In the genomic region with DNA sequence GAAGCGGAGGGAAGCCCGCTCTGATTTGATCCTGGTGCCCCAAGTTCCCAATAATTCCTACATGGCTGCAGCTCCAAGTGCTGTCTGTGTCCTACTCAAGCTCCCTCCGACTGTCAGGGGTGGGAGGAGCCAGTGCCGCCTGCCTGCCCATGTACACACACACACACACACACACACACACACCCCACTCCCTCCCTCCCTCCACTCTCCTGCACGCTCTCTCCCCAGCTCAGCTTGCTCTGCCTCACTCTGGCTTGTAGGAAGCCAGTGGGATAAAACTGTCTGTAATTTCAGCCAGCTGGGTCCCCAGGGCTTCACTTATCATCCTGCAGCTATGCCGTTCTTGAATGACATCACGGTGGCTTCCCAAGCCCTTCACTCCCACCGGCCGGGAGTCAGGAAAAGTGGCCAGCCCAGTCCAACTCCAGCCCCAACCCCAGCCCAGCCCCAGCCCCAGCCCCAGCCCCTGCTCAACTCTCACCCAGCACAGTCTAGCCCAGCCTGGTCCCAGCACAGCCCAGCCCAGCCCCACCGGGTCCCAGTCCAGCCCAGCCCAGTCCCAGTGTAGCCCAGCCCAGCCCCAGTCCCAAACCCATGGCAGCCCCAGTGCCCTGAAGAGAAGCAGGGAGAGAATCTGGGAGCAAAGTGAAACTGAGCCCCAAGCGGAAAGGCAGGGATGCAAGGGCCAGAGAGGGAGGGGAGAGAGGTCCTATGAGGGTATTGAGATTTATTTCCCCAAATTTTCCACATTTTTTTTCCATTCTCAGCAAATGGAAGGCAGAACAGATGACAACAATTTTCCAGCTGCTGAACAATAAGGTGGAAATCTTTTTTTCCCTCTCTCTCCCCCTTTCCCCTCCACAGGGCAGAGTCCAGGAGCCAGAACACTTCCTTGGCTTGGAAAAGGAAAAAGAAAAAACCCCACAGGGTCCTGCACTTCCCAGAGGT, we compare ENCODE assay signal across 8 cellular contexts.
DNase-seq lines count a peak whose midpoint lies in the region; ATAC-seq, FAIRE-seq and TF ChIP-seq lines count a peak whose summit lies in the region.

No MANE protein-coding gene starts in this region.

- no peaks in the 10 kb centered on the region for H3K36me3 Mint-ChIP-seq in activated T-cell treated with anti-CD3 and anti-CD28 coated beads, Interleukin-2, amount 50 U/mL, for 4 hours (ENCODE audit: insufficient read depth)

- no peak for FAIRE-seq in GM12892 (lab: Jason Lieb, UNC)

- no peaks in the 10 kb centered on the region for H3K9me3 Mint-ChIP-seq in activated T-cell treated with anti-CD3 and anti-CD28 coated beads, Interleukin-2, amount 50 U/mL, for 4 hours

- H3K36me3 ChIP-seq in SJCRH30, result no peaks in the 10 kb centered on the region

- no peaks in the 10 kb centered on the region for H3K27me3 Mint-ChIP-seq in activated T-cell treated with anti-CD3 and anti-CD28 coated beads, Interleukin-2, amount 50 U/mL, for 4 hours (ENCODE audit: low read depth)

- intact Hi-C loops in head of caudate nucleus (cut with DNase I), result no loop called here

- H3K4me1 Mint-ChIP-seq in activated T-cell treated with anti-CD3 and anti-CD28 coated beads, Interleukin-2, amount 50 U/mL, for 4 hours (ENCODE audit: low read depth), result no peaks in the 10 kb centered on the region

- H3K27me3 ChIP-seq in SJCRH30, result no peaks in the 10 kb centered on the region

- peaks cover 2% of the 10 kb centered on the region; the same call in 1 of the 2 replicates for H3K4me1 ChIP-seq in SJCRH30

- H3K4me3 ChIP-seq in SJCRH30, result peak overlapping the region; percentile 42

- H3K4me3 Mint-ChIP-seq in activated T-cell treated with anti-CD3 and anti-CD28 coated beads, Interleukin-2, amount 50 U/mL, for 4 hours, result no peak overlapping the region

- no peaks in the 10 kb centered on the region for H3K9me3 ChIP-seq in SJCRH30 (replicated peaks)

- no peak overlapping the region for H3K27ac ChIP-seq in SJCRH30

- no peak for TF ChIP-seq POLR2A in GM12892 (IDR thresholded peaks at IDR 0.05; ENCODE audit: low read depth, low read length)

- DNase-seq in DMS79 (lab: John Stamatoyannopoulos, UW), result peak; percentile 33
- DNase-seq in SJCRH30, result peak; percentile 66 to 68
- DNase-seq in head of caudate nucleus, result peak in 40 of 42 donors; percentile 36 to 90 (median 69)
- peak; percentile 68 for DNase-seq in pons (ENCODE audit: low spot score)
- no peak for DNase-seq in GM12892 (ENCODE audit: insufficient read length)
- DNase-seq in activated T-cell treated with anti-CD3 and anti-CD28 coated beads, Interleukin-2, amount 50 U/mL, for 4 hours, result no peak
- DNase-seq in Kasumi-1 (lab: John Stamatoyannopoulos, UW), result no peak

- no peak for ATAC-seq in activated T-cell treated with anti-CD3 and anti-CD28 coated beads, Interleukin-2, amount 50 U/mL, for 4 hours
- ATAC-seq in GM19328 (IDR thresholded peaks at IDR 0.05; ENCODE audit: unreplicated experiment), result no peak

Comparison
In these comparisons a context has a peak if more than half of its experiments do, and no peak if none do; other contexts are left out.
1. DNase-seq: peak in DMS79 (single experiment), SJCRH30 (2 of 2), head of caudate nucleus (40 of 42) and pons (single experiment); none in GM12892 (single experiment), activated T-cell treated with anti-CD3 and anti-CD28 coated beads, Interleukin-2, amount 50 U/mL, for 4 hours (single experiment) and Kasumi-1 (0 of 2).